Comparison of ENCODE assay signal across 23 cellular contexts in genomic region chr16:73339821-73340220, GRCh38.
"Had no signal": no experiment of that assay in that cellular context is flagged by ENCODE, and none has a peak within 500 bp of the region (broad histone marks: within the 10 kb centered on the region; RNA-seq: fewer than 3 reads in every experiment).

No MANE protein-coding gene starts in this region.

- H3K4me3 ChIP-seq: cardiac muscle cell, esophagus squamous epithelium, pancreas, right lobe of liver, transverse colon, uterus had no signal

- H3K27ac Mint-ChIP-seq: activated B cell treated with CpG ODN at 0.5 μM for 24 hours; activated CD8-positive, alpha-beta T cell treated with anti-CD3 and anti-CD28 coated beads for 36 hours; activated naive CD8-positive, alpha-beta T cell treated with anti-CD3 and anti-CD28 coated beads, Interleukin-2, amount 10 ng/mL, durations not matched to agents 7 days and 5 days; activated T-cell treated with anti-CD3 and anti-CD28 coated beads, Interleukin-2, amount 50 U/mL, for 24 hours; activated T-helper 2 cell treated with anti-CD3 and anti-CD28 coated beads, Interferon-gamma antibody, Interleukin-2, Interleukin-4, amounts not matched to agents 10 μg/mL and 5 μg/mL and 100 μg/mL, durations not matched to agents 14 hours and 24 hours and 36 hours; effector memory CD8-positive, alpha-beta T cell; immature natural killer cell; natural killer cell; stimulated activated naive CD8-positive, alpha-beta T cell treated with anti-CD3 and anti-CD28 coated beads, Interleukin-15, Interleukin-2, amounts not matched to agents 100 ng/mL and 50 ng/mL, for 24 hours had no signal

- H3K27me3 ChIP-seq: esophagus squamous epithelium, neutrophil, right lobe of liver, transverse colon, uterus had no signal

- H3K9me3 ChIP-seq: esophagus squamous epithelium, neutrophil, pancreas, right lobe of liver, transverse colon, uterus had no signal

- H3K36me3 ChIP-seq: cardiac muscle cell, esophagus squamous epithelium, neutrophil, pancreas, right lobe of liver, transverse colon, uterus had no signal

- H3K9me3 Mint-ChIP-seq: activated B cell treated with CpG ODN at 0.5 μM for 24 hours; activated CD8-positive, alpha-beta T cell treated with anti-CD3 and anti-CD28 coated beads for 36 hours; activated naive CD8-positive, alpha-beta T cell treated with anti-CD3 and anti-CD28 coated beads, Interleukin-2, amount 10 ng/mL, durations not matched to agents 7 days and 5 days; activated T-cell treated with anti-CD3 and anti-CD28 coated beads, Interleukin-2, amount 50 U/mL, for 24 hours; activated T-helper 2 cell treated with anti-CD3 and anti-CD28 coated beads, Interferon-gamma antibody, Interleukin-2, Interleukin-4, amounts not matched to agents 10 μg/mL and 5 μg/mL and 100 μg/mL, durations not matched to agents 14 hours and 24 hours and 36 hours; immature natural killer cell; natural killer cell; stimulated activated naive CD8-positive, alpha-beta T cell treated with anti-CD3 and anti-CD28 coated beads, Interleukin-15, Interleukin-2, amounts not matched to agents 100 ng/mL and 50 ng/mL, for 24 hours had no signal

- DNase-seq: activated B cell treated with CpG ODN at 0.5 μM for 24 hours; activated CD4-positive, alpha-beta T cell treated with anti-CD3 and anti-CD28 coated beads for 4 hours; activated CD8-positive, alpha-beta T cell treated with anti-CD3 and anti-CD28 coated beads for 36 hours; activated naive CD4-positive, alpha-beta T cell treated with Interleukin-2 at 50 U/mL for 16 hours; activated naive CD8-positive, alpha-beta T cell treated with anti-CD3 and anti-CD28 coated beads, Interleukin-2, amount 10 ng/mL, durations not matched to agents 7 days and 5 days; activated T-cell treated with anti-CD3 and anti-CD28 coated beads, Interleukin-2, amount 50 U/mL, for 24 hours; amygdala; effector memory CD8-positive, alpha-beta T cell; esophagus squamous epithelium; immature natural killer cell; mesenchymal stem cell; natural killer cell; pancreas; right lobe of liver; small intestine; stimulated activated CD4-positive, alpha-beta T cell treated with anti-CD3 and anti-CD28 coated beads, Interleukin-15, amount 100 ng/mL, for 24 hours; stimulated activated CD4-positive, alpha-beta T cell treated with anti-CD3 and anti-CD28 coated beads, Interleukin-2, amount 100 ng/mL, for 48 hours; transverse colon; uterus had no signal

- H3K36me3 Mint-ChIP-seq: activated naive CD8-positive, alpha-beta T cell treated with anti-CD3 and anti-CD28 coated beads, Interleukin-2, amount 10 ng/mL, durations not matched to agents 7 days and 5 days; immature natural killer cell; natural killer cell had no signal

- H3K27ac ChIP-seq: cardiac muscle cell, esophagus squamous epithelium, neutrophil, pancreas, right lobe of liver, transverse colon, uterus had no signal

- H3K4me1 Mint-ChIP-seq: activated B cell treated with CpG ODN at 0.5 μM for 24 hours; activated naive CD8-positive, alpha-beta T cell treated with anti-CD3 and anti-CD28 coated beads, Interleukin-2, amount 10 ng/mL, durations not matched to agents 7 days and 5 days; immature natural killer cell; natural killer cell had no signal

- ATAC-seq: activated CD8-positive, alpha-beta T cell treated with anti-CD3 and anti-CD28 coated beads for 36 hours; effector memory CD8-positive, alpha-beta T cell; natural killer cell; right lobe of liver had no signal

- H3K27me3 Mint-ChIP-seq: activated B cell treated with CpG ODN at 0.5 μM for 24 hours; activated CD8-positive, alpha-beta T cell treated with anti-CD3 and anti-CD28 coated beads for 36 hours; activated naive CD8-positive, alpha-beta T cell treated with anti-CD3 and anti-CD28 coated beads, Interleukin-2, amount 10 ng/mL, durations not matched to agents 7 days and 5 days; effector memory CD8-positive, alpha-beta T cell; stimulated activated naive CD8-positive, alpha-beta T cell treated with anti-CD3 and anti-CD28 coated beads, Interleukin-15, Interleukin-2, amounts not matched to agents 100 ng/mL and 50 ng/mL, for 24 hours had no signal

- H3K4me3 Mint-ChIP-seq: activated B cell treated with CpG ODN at 0.5 μM for 24 hours; activated CD8-positive, alpha-beta T cell treated with anti-CD3 and anti-CD28 coated beads for 36 hours; activated naive CD8-positive, alpha-beta T cell treated with anti-CD3 and anti-CD28 coated beads, Interleukin-2, amount 10 ng/mL, durations not matched to agents 7 days and 5 days; activated T-cell treated with anti-CD3 and anti-CD28 coated beads, Interleukin-2, amount 50 U/mL, for 24 hours; effector memory CD8-positive, alpha-beta T cell; immature natural killer cell; natural killer cell; stimulated activated naive CD8-positive, alpha-beta T cell treated with anti-CD3 and anti-CD28 coated beads, Interleukin-15, Interleukin-2, amounts not matched to agents 100 ng/mL and 50 ng/mL, for 24 hours had no signal

- H3K4me1 ChIP-seq: esophagus squamous epithelium, pancreas, right lobe of liver, transverse colon, uterus had no signal
